Comparison of ENCODE assay signal across 1 cellular context in the genomic region with DNA sequence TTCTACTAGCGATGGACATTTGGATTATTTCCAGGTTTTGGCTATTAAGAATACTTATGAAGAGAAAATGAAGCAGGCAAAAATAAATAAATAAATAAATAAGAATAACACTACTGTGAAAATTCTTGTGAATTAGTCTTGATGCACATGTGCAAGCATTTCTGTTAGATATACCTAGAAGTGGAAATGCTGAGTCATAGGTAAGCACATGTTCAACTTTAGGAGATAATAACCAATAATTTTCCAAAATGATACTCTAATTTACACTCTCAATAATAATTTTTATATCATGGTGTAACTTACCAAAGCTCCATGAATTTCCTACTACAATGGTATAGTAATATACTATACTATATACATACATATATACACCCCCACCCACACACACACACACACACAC.
TF ChIP-seq lines count a peak whose summit lies in the region.

No MANE protein-coding gene starts in this region.

TF ChIP-seq in HepG2, 621 proteins besides CTCF, POLR2A, EP300 and RAD21:
- TF ChIP-seq TCF7L2 (IDR thresholded peaks at IDR 0.05; ENCODE audit: low read depth, low read length) (no peak), HNRNPH1 (optimal IDR thresholded peaks at IDR 0.05; ENCODE audit: low read depth, low read length) (no peak), TBX2 (CRISPR knock-in tag; IDR thresholded peaks at IDR 0.05; ENCODE audit: borderline replicate concordance) (no peak), ZNF780A (CRISPR knock-in tag; IDR thresholded peaks at IDR 0.05) (no peak), MAFK (conservative IDR thresholded peaks at IDR 0.05 in 1 of 2, IDR thresholded peaks at IDR 0.05 in 1 of 2; ENCODE audit: low read length in 2 of 2) (peak; percentile 22 to 54; a peak in 2 of 4 replicates), ZNF354B (CRISPR knock-in tag; IDR thresholded peaks at IDR 0.05) (no peak), ZNF782 (CRISPR knock-in tag; IDR thresholded peaks at IDR 0.05; ENCODE audit: borderline replicate concordance) (no peak), NFE2L2 (IDR thresholded peaks at IDR 0.05; ENCODE audit: low read length) (peak; percentile 82), MED1 (CRISPR knock-in tag; IDR thresholded peaks at IDR 0.05) (no peak), MBNL3 (CRISPR knock-in tag; conservative IDR thresholded peaks at IDR 0.05) (no peak)
- TF ChIP-seq, protein P1, sequence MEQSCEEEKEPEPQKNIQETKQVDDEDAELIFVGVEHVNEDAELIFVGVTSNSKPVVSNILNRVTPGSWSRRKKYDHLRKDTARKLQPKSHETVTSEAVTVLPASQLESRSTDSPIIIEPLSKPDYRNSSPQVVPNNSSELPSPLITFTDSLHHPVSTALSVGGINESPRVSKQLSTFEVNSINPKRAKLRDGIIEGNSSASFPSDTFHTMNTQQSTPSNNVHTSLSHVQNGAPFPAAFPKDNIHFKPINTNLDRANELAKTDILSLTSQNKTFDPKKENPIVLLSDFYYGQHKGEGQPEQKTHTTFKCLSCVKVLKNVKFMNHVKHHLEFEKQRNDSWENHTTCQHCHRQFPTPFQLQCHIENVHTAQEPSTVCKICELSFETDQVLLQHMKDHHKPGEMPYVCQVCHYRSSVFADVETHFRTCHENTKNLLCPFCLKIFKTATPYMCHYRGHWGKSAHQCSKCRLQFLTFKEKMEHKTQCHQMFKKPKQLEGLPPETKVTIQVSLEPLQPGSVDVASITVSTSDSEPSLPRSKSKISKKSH (CRISPR knock-in tag; IDR thresholded peaks at IDR 0.05; ENCODE audit: borderline replicate concordance): no peak
